Comparison of ENCODE assay signal across 9 cellular contexts in the genomic region with DNA sequence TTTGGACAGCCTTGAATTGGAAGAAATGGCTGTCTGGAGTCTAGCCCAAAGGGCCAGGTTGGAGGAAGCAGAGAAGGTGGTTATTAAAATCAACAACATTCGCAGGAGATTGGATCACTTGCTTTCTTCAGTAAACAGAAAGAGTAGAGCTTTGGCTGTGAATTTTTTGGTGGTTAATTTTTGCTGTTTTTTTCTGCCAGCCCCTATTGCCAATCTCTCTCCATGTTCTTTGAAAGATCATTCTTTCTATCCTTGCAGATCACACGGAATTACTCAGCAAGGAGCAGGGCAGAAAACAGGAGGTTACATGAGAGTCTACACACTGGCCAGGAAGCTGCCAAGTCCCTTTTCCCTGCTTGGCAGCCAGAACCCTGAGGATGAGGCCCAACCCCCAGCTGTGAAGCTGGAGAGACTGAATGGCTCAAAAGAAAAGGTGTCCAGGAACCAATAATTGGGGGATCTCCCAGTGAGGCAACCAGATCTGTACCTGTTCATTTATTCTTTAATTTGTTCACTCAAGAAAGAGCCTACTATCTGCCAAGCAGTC. TPM values are rescaled to one million over a fixed set of nuclear protein-coding genes. Genes with fewer than 3 reads are reported as not detected.
DNase-seq lines count a peak whose midpoint lies in the region; ATAC-seq and TF ChIP-seq lines count a peak whose summit lies in the region.
"Had no signal": no experiment of that assay in that cellular context is flagged by ENCODE, and none has a peak within 500 bp of the region (broad histone marks: within the 10 kb centered on the region; RNA-seq: fewer than 3 reads in every experiment).

No MANE protein-coding gene starts in this region.

- H3K27me3 ChIP-seq in uterus: no peaks in the 10 kb centered on the region

- H3K9me3 Mint-ChIP-seq in activated naive CD4-positive, alpha-beta T cell treated with anti-CD3 and anti-CD28 coated beads, Interleukin-2, amount 10 ng/mL, durations not matched to agents 7 days and 5 days: no peaks in the 10 kb centered on the region
- H3K9me3 Mint-ChIP-seq in central memory CD8-positive, alpha-beta T cell: no peaks in the 10 kb centered on the region

- no peak for ATAC-seq in central memory CD8-positive, alpha-beta T cell (replicated peaks; ENCODE audit: extremely low read depth, poor library complexity, severe bottlenecking)
- ATAC-seq in HG02973 (IDR thresholded peaks at IDR 0.05; ENCODE audit: unreplicated experiment): no peak

- H3K4me3 ChIP-seq in uterus: no peak overlapping the region

- peak overlapping the region; percentile 45 to 69 for H3K27ac ChIP-seq in uterus
- H3K27ac ChIP-seq: RWPE1 had no signal

- H3K4me1 Mint-ChIP-seq in activated naive CD4-positive, alpha-beta T cell treated with anti-CD3 and anti-CD28 coated beads, Interleukin-2, amount 10 ng/mL, durations not matched to agents 7 days and 5 days: peaks cover 73% of the 10 kb centered on the region
- H3K4me1 Mint-ChIP-seq in central memory CD8-positive, alpha-beta T cell: peaks cover 62% of the 10 kb centered on the region

- intact Hi-C loops in uterus (cut with DNase I; ENCODE audit: low total_unique reads): no loop called here

- H3K9me3 ChIP-seq in uterus: no peaks in the 10 kb centered on the region

- peaks cover 0 to 5% of the 10 kb centered on the region in 2 donors for H3K4me1 ChIP-seq in uterus

- H3K36me3 ChIP-seq in uterus: no peaks in the 10 kb centered on the region

- peak overlapping the region; percentile 26 for H3K4me3 Mint-ChIP-seq in activated naive CD4-positive, alpha-beta T cell treated with anti-CD3 and anti-CD28 coated beads, Interleukin-2, amount 10 ng/mL, durations not matched to agents 7 days and 5 days
- peak overlapping the region; percentile 48 for H3K4me3 Mint-ChIP-seq in central memory CD8-positive, alpha-beta T cell

- no peaks in the 10 kb centered on the region for H3K27me3 Mint-ChIP-seq in activated naive CD4-positive, alpha-beta T cell treated with anti-CD3 and anti-CD28 coated beads, Interleukin-2, amount 10 ng/mL, durations not matched to agents 7 days and 5 days
- H3K27me3 Mint-ChIP-seq in central memory CD8-positive, alpha-beta T cell: no peaks in the 10 kb centered on the region

- peaks cover 59% of the 10 kb centered on the region for H3K36me3 Mint-ChIP-seq in activated naive CD4-positive, alpha-beta T cell treated with anti-CD3 and anti-CD28 coated beads, Interleukin-2, amount 10 ng/mL, durations not matched to agents 7 days and 5 days
- peaks cover 13% of the 10 kb centered on the region for H3K36me3 Mint-ChIP-seq in central memory CD8-positive, alpha-beta T cell (ENCODE audit: insufficient read depth)

- CTCF ChIA-PET in activated naive CD4-positive, alpha-beta T cell treated with anti-CD3 and anti-CD28 coated beads, Interleukin-2, amount 10 ng/mL, durations not matched to agents 7 days and 5 days (lab: Charles Lee): interaction anchor here (0.6 to 4.3 kb wide), 8 partner anchors 9 to 305 kb away, joined by 3 to 40 read pairs (median 4); no protein-coding TSS in a partner anchor

- DNase-seq in activated naive CD4-positive, alpha-beta T cell treated with anti-CD3 and anti-CD28 coated beads, Interleukin-2, amount 10 ng/mL, durations not matched to agents 7 days and 5 days: no peak
- no peak for DNase-seq in activated naive CD4-positive, alpha-beta T cell treated with Interleukin-2 at 50 U/mL for 16 hours
- no peak for DNase-seq in central memory CD8-positive, alpha-beta T cell (ENCODE audit: low spot score in 2 of 2)
- DNase-seq in midbrain (lab: John Stamatoyannopoulos, UW) (peak; percentile 24), uterus (peak in 1 of 2 donors; percentile 37), iPS-NIHi7 (ENCODE audit: extremely low spot score) (no peak), NCI-H748 treated with DMSO at 0.1 percent for 48 hours (lab: John Stamatoyannopoulos, UW) (no peak)

- TF ChIP-seq CTCF in uterus (IDR thresholded peaks at IDR 0.05): no peak

- TF ChIP-seq POLR2A in uterus (IDR thresholded peaks at IDR 0.05): no peak

- peak overlapping the region; percentile 87 for H3K27ac Mint-ChIP-seq in activated naive CD4-positive, alpha-beta T cell treated with anti-CD3 and anti-CD28 coated beads, Interleukin-2, amount 10 ng/mL, durations not matched to agents 7 days and 5 days
- peak overlapping the region; percentile 90 for H3K27ac Mint-ChIP-seq in central memory CD8-positive, alpha-beta T cell (ENCODE audit: low read depth)

RNA-seq across cellular contexts. Expression of gene GLRX, which starts 13.0 kb away (rescaled TPM):
- 10 to 100 TPM; 13.0 to 98.8 (median 15.5) TPM for total RNA-seq in uterus
